Comparison of ENCODE assay signal across 1 cellular context in the genomic region with DNA sequence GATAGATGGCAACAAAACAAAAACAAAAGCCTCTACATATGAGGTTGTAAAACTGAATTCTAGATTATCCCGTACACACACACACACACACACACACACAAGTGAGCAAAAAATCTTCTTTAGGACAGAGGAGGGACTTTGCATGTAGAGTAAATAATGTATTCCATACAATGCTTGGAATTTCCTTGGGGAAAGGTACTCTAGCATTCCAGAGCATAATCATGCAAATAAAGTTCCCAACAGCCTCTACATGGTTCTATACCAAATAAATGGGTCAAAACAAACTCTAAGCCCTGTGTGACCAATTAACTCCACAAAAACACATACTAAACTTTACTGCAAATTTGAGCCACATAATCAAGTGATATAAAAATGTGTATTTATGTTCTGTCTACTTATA.
TF ChIP-seq lines count a peak whose summit lies in the region.

No MANE protein-coding gene starts in this region.

TF ChIP-seq in GM23338, 12 proteins besides CTCF, POLR2A, EP300 and RAD21 (continued from another document):
- TF ChIP-seq, protein P1, sequence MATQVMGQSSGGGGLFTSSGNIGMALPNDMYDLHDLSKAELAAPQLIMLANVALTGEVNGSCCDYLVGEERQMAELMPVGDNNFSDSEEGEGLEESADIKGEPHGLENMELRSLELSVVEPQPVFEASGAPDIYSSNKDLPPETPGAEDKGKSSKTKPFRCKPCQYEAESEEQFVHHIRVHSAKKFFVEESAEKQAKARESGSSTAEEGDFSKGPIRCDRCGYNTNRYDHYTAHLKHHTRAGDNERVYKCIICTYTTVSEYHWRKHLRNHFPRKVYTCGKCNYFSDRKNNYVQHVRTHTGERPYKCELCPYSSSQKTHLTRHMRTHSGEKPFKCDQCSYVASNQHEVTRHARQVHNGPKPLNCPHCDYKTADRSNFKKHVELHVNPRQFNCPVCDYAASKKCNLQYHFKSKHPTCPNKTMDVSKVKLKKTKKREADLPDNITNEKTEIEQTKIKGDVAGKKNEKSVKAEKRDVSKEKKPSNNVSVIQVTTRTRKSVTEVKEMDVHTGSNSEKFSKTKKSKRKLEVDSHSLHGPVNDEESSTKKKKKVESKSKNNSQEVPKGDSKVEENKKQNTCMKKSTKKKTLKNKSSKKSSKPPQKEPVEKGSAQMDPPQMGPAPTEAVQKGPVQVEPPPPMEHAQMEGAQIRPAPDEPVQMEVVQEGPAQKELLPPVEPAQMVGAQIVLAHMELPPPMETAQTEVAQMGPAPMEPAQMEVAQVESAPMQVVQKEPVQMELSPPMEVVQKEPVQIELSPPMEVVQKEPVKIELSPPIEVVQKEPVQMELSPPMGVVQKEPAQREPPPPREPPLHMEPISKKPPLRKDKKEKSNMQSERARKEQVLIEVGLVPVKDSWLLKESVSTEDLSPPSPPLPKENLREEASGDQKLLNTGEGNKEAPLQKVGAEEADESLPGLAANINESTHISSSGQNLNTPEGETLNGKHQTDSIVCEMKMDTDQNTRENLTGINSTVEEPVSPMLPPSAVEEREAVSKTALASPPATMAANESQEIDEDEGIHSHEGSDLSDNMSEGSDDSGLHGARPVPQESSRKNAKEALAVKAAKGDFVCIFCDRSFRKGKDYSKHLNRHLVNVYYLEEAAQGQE (IDR thresholded peaks at IDR 0.05; ENCODE audit: unreplicated experiment) = no peak
- TF ChIP-seq ETS1 (IDR thresholded peaks at IDR 0.05) (no peak), POLR2AphosphoS5 (IDR thresholded peaks at IDR 0.05; ENCODE audit: low read depth) (no peak), ZNF114 (CRISPR knock-in tag; IDR thresholded peaks at IDR 0.05) (no peak), JUNB (IDR thresholded peaks at IDR 0.05; ENCODE audit: unreplicated experiment) (no peak), EZH2phosphoT487 (IDR thresholded peaks at IDR 0.05; ENCODE audit: unreplicated experiment) (no peak), NANOG (IDR thresholded peaks at IDR 0.05; ENCODE audit: borderline replicate concordance) (no peak), CREB1 (CRISPR knock-in tag; IDR thresholded peaks at IDR 0.05; ENCODE audit: low read depth) (no peak)
TF ChIP-seq in GM23338: peak in this region for 0.
